In genomic region chr1:230383425-230383824, GRCh38 we compare ENCODE assay signal across 28 cellular contexts.
"Had no signal": no experiment of that assay in that cellular context is flagged by ENCODE, and none has a peak within 500 bp of the region (broad histone marks: within the 10 kb centered on the region; RNA-seq: fewer than 3 reads in every experiment).

No MANE protein-coding gene starts in this region.

- FAIRE-seq: urothelium cell line had no signal

- H3K9ac ChIP-seq: neural progenitor cell, parathyroid adenoma had no signal

- DNase-seq: natural killer cell; occipital lobe; ovary; psoas muscle; right cardiac atrium; right lobe of liver; sigmoid colon; spleen; stimulated activated CD4-positive, alpha-beta T cell treated with anti-CD3 and anti-CD28 coated beads, Interleukin-12 subunit alpha, Interleukin-12 subunit beta, amount 100 ng/mL, for 4 hours; stimulated activated CD4-positive, alpha-beta T cell treated with anti-CD3 and anti-CD28 coated beads, Interleukin-1b, Interleukin-23, amount 100 ng/mL, for 48 hours; stimulated activated CD4-positive, alpha-beta T cell treated with anti-CD3 and anti-CD28 coated beads, Interleukin-4, amount 100 ng/mL, for 24 hours; stimulated activated naive B cell treated with anti-CD40 and anti-IgM and Interleukin-4, amounts not matched to agents 10 μg/mL and 1 μg/mL and 100 μg/mL, for 72 hours; stimulated activated naive CD4-positive, alpha-beta T cell treated with Interleukin-2 at 50 U/mL for 16 hours; stomach; thyroid gland; trophoblast cell; upper lobe of left lung had no signal

- H3K36me3 ChIP-seq: neural progenitor cell, ovary, sigmoid colon, spleen, stomach, thoracic aorta, thyroid gland, tibial nerve, upper lobe of left lung, vagina had no signal

- H3K9me3 ChIP-seq: right lobe of liver, thyroid gland had no signal

- H3K27ac ChIP-seq: neural progenitor cell, ovary, parathyroid adenoma, psoas muscle, right lobe of liver, sigmoid colon, spleen, stomach, thoracic aorta, tibial nerve, upper lobe of left lung, vagina had no signal

- H3K4me1 Mint-ChIP-seq: natural killer cell; stimulated activated effector memory CD8-positive, alpha-beta T cell treated with anti-CD3 and anti-CD28 coated beads, Interleukin-12 subunit alpha, Interleukin-12 subunit beta, amount 100 ng/mL, for 72 hours; stimulated activated naive B cell treated with anti-CD40 and anti-IgM and Interleukin-4, amounts not matched to agents 10 μg/mL and 1 μg/mL and 100 μg/mL, for 72 hours had no signal

- H2AFZ ChIP-seq: neural progenitor cell, parathyroid adenoma had no signal

- H3K27ac Mint-ChIP-seq: natural killer cell; stimulated activated effector memory CD8-positive, alpha-beta T cell treated with anti-CD3 and anti-CD28 coated beads, Interleukin-12 subunit alpha, Interleukin-12 subunit beta, amount 100 ng/mL, for 72 hours; stimulated activated naive B cell treated with anti-CD40 and anti-IgM and Interleukin-4, amounts not matched to agents 10 μg/mL and 1 μg/mL and 100 μg/mL, for 72 hours; stimulated activated naive CD8-positive, alpha-beta T cell treated with anti-CD3 and anti-CD28 coated beads, Interleukin-15, Interleukin-2, amounts not matched to agents 100 ng/mL and 50 ng/mL, for 24 hours had no signal

- ATAC-seq: natural killer cell; psoas muscle; right cardiac atrium; right lobe of liver; stimulated activated effector memory CD8-positive, alpha-beta T cell treated with anti-CD3 and anti-CD28 coated beads, Interleukin-12 subunit alpha, Interleukin-12 subunit beta, amount 100 ng/mL, for 72 hours; stimulated activated naive B cell treated with anti-CD40 and anti-IgM and Interleukin-4, amounts not matched to agents 10 μg/mL and 1 μg/mL and 100 μg/mL, for 72 hours had no signal

- H3K27me3 Mint-ChIP-seq: progenitor cell of endocrine pancreas had no signal

- H3K4me3 ChIP-seq: neural progenitor cell, ovary, psoas muscle, right lobe of liver, sigmoid colon, smooth muscle cell, spleen, stomach, thoracic aorta, thyroid gland, tibial nerve, upper lobe of left lung, vagina had no signal

- H3K36me3 Mint-ChIP-seq: natural killer cell; stimulated activated effector memory CD8-positive, alpha-beta T cell treated with anti-CD3 and anti-CD28 coated beads, Interleukin-12 subunit alpha, Interleukin-12 subunit beta, amount 100 ng/mL, for 72 hours had no signal

- H3K27me3 ChIP-seq: neural progenitor cell, ovary, right lobe of liver, sigmoid colon, stomach, thyroid gland, tibial nerve, upper lobe of left lung, vagina had no signal

- H3K4me3 Mint-ChIP-seq: natural killer cell; nephron; neural progenitor cell; stimulated activated effector memory CD8-positive, alpha-beta T cell treated with anti-CD3 and anti-CD28 coated beads, Interleukin-12 subunit alpha, Interleukin-12 subunit beta, amount 100 ng/mL, for 72 hours; stimulated activated naive B cell treated with anti-CD40 and anti-IgM and Interleukin-4, amounts not matched to agents 10 μg/mL and 1 μg/mL and 100 μg/mL, for 72 hours; stimulated activated naive CD8-positive, alpha-beta T cell treated with anti-CD3 and anti-CD28 coated beads, Interleukin-15, Interleukin-2, amounts not matched to agents 100 ng/mL and 50 ng/mL, for 24 hours had no signal

- H3K4me2 ChIP-seq: neural progenitor cell, smooth muscle cell had no signal

- H3K4me1 ChIP-seq: parathyroid adenoma, psoas muscle, sigmoid colon, spleen had no signal

- H3K79me2 ChIP-seq: parathyroid adenoma had no signal
